ENCODE assay signal across 1 cellular context in the genomic region with DNA sequence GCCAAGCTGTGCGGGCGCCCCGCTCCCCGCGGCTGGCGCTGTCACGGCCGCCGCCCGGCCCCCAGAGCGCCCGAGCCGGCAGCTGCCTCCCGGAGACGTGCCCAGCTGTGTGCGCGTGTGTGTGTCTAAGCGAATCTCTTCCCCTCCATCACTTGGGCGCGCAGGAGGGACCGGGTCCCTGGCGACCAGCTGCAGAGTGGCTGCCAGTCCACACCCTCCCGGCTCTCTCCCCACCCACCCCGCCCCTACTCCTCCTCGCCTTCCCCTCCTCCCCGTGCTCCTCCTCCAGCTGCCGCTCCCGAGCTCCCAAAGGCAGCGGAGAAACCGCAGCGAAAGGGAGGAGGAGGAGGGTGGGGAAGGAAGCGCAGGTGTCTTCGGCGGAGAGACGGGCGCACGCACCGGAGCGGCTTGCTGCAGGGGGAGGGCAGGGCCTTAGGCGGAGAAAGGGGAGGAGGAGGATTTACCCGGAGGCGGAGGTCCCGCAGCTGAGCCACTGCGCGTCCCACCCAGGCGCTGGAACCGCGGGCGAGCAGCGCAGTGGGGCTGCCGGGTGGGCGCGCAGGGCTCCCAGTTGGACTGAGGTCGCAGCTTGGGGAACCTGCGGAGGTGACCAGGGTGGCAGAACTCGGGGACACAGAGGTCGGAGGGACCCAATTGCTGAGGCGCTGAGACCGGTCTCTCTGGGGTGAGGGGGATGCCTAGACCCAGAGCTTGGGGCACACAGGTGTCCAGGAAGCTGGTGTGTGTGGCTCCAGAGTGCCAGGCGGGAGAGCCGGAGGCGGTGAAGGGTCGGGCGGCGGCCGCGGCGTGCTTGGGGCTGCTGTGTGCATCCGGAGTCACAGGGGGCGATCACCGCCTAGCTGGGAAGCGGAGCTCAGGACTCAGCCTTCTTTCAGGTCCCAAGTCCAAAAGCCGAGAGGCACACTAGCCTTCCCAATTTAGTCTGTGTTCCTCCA.
TF ChIP-seq lines count a peak whose summit lies in the region.

Gene HS3ST5, minus strand, starts transcription at position 198 of the 956 bp plus-strand sequence. CDS start 280,178 bp downstream, outside the sequence.

TF ChIP-seq in HepG2, 621 proteins besides CTCF, POLR2A, EP300 and RAD21 (continued from another document and continues in another):
- TF ChIP-seq, protein P1, sequence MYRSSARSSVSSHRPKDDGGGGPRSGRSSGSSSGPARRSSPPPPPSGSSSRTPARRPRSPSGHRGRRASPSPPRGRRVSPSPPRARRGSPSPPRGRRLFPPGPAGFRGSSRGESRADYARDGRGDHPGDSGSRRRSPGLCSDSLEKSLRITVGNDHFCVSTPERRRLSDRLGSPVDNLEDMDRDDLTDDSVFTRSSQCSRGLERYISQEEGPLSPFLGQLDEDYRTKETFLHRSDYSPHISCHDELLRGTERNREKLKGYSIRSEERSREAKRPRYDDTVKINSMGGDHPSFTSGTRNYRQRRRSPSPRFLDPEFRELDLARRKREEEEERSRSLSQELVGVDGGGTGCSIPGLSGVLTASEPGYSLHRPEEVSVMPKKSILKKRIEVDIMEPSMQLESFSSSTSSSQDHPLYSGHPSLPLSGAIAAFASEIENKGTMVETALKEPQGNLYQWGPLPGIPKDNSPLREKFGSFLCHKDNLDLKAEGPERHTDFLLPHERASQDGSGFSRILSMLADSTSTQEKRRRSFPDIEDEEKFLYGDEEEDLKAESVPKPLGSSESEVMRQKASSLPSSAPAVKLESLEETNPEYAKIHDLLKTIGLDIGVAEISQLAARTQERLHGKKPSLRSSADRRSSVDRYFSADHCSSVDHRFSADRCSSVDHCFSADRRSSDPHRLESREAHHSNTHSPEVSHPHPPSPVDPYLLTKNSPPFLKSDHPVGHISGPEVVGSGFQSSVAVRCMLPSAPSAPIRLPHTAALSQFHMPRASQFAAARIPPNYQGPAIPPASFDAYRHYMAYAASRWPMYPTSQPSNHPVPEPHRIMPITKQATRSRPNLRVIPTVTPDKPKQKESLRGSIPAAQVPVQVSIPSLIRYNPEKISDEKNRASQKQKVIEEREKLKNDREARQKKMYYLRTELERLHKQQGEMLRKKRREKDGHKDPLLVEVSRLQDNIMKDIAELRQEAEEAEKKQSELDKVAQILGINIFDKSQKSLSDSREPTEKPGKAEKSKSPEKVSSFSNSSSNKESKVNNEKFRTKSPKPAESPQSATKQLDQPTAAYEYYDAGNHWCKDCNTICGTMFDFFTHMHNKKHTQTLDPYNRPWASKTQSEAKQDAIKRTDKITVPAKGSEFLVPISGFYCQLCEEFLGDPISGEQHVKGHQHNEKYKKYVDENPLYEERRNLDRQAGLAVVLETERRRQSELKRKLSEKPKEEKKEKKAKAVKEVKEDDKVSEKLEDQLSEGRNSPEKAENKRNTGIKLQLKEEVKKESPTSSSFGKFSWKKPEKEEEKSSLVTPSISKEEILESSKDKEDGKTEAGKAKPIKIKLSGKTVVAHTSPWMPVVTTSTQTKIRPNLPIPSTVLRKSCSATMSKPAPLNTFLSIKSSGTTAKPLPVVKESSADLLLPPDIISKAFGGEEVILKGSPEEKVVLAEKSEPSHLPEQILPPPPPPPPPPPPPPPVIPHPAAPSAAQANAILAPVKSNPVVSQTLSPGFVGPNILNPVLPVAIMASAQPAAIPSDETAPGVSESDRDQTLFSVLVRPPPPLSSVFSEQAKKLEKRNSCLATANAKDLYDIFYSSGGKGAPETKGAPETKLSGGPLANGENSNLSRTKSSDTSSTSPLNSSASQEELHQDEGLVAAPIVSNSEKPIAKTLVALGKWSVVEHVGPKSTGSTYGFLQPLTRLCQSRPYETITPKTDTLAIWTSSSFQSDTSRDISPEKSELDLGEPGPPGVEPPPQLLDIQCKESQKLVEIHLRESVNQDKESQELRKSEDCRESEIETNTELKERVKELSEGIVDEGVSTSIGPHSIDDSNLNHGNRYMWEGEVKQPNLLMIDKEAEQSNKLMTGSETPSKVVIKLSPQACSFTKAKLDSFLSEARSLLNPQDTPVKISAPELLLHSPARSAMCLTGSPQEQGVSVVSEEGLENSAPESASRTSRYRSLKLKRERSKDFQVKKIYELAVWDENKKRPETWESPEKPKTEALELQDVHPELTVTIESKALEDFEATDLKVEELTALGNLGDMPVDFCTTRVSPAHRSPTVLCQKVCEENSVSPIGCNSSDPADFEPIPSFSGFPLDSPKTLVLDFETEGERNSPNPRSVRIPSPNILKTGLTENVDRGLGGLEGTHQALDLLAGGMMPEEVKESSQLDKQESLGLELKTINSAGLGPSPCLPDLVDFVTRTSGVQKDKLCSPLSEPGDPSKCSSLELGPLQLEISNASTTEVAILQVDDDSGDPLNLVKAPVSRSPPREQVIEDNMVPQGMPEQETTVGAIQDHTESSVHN (CRISPR knock-in tag; IDR thresholded peaks at IDR 0.05) = 0 out of 2 replicates have a peak, but pooled peaks have one; percentile 32
- TF ChIP-seq ZNF414 (CRISPR knock-in tag; IDR thresholded peaks at IDR 0.05) (no peak), CCDC6 (CRISPR knock-in tag; IDR thresholded peaks at IDR 0.05) (peak; percentile 13; the same call in 1 of the 2 replicates), ZSCAN12 (CRISPR knock-in tag; IDR thresholded peaks at IDR 0.05) (no peak), ZNF879 (CRISPR knock-in tag; IDR thresholded peaks at IDR 0.05) (no peak), ZNF660 (CRISPR knock-in tag; IDR thresholded peaks at IDR 0.05; ENCODE audit: borderline replicate concordance, low read depth) (no peak), SNAPC2 (CRISPR knock-in tag; IDR thresholded peaks at IDR 0.05) (0 out of 2 replicates have a peak, but pooled peaks have one; percentile 23), SMARCE1 (IDR thresholded peaks at IDR 0.05; ENCODE audit: borderline replicate concordance) (no peak), HNF4G (IDR thresholded peaks at IDR 0.05; ENCODE audit: borderline replicate concordance, low read depth, low read length) (peak; percentile 69; the same call in 1 of the 2 replicates), HNF4G (CRISPR knock-in tag; IDR thresholded peaks at IDR 0.05; ENCODE audit: borderline replicate concordance, low read depth) (no peak), SNAI1 (CRISPR knock-in tag; IDR thresholded peaks at IDR 0.05; ENCODE audit: borderline replicate concordance) (no peak), ZNF607 (CRISPR knock-in tag; IDR thresholded peaks at IDR 0.05; ENCODE audit: borderline replicate concordance) (no peak), HNRNPLL (IDR thresholded peaks at IDR 0.05; ENCODE audit: low read depth, low read length, poor library complexity, severe bottlenecking) (peak; percentile 75), FOXM1 (CRISPR knock-in tag; IDR thresholded peaks at IDR 0.05) (no peak), ZNF335 (CRISPR knock-in tag; IDR thresholded peaks at IDR 0.05) (no peak), HNRNPUL1 (IDR thresholded peaks at IDR 0.05; ENCODE audit: low read depth, low read length) (no peak), USF2 (IDR thresholded peaks at IDR 0.05; ENCODE audit: low read depth, low read length) (no peak), USF2 (CRISPR knock-in tag; IDR thresholded peaks at IDR 0.05; ENCODE audit: borderline replicate concordance) (no peak; the same call in 1 of the 2 replicates), TERF1 (CRISPR knock-in tag; IDR thresholded peaks at IDR 0.05) (no peak), ELK4 (CRISPR knock-in tag; IDR thresholded peaks at IDR 0.05; ENCODE audit: borderline replicate concordance) (no peak), SRY (CRISPR knock-in tag; IDR thresholded peaks at IDR 0.05) (0 out of 2 replicates have a peak, but pooled peaks have one; percentile 51), KLF13 (CRISPR knock-in tag; IDR thresholded peaks at IDR 0.05) (no peak), HNRNPK (IDR thresholded peaks at IDR 0.05; ENCODE audit: low read depth, low read length, poor library complexity, severe bottlenecking) (peak; percentile 66), WIZ (CRISPR knock-in tag; IDR thresholded peaks at IDR 0.05) (no peak), GLMP (CRISPR knock-in tag; IDR thresholded peaks at IDR 0.05; ENCODE audit: borderline replicate concordance) (no peak), ZMYM2 (CRISPR knock-in tag; IDR thresholded peaks at IDR 0.05) (no peak), ZNF567 (CRISPR knock-in tag; IDR thresholded peaks at IDR 0.05; ENCODE audit: borderline replicate concordance) (no peak), EZH2 (conservative IDR thresholded peaks at IDR 0.05; ENCODE audit: low read depth, low read length) (no peak), ZMYM4 (CRISPR knock-in tag; IDR thresholded peaks at IDR 0.05) (peak; percentile 70; the same call in 1 of the 2 replicates), HDAC2 (CRISPR knock-in tag; IDR thresholded peaks at IDR 0.05) (no peak), MED8 (CRISPR knock-in tag; IDR thresholded peaks at IDR 0.05; ENCODE audit: insufficient replicate concordance) (no peak), ZNF792 (CRISPR knock-in tag; IDR thresholded peaks at IDR 0.05) (no peak)
- TF ChIP-seq, protein P2, sequence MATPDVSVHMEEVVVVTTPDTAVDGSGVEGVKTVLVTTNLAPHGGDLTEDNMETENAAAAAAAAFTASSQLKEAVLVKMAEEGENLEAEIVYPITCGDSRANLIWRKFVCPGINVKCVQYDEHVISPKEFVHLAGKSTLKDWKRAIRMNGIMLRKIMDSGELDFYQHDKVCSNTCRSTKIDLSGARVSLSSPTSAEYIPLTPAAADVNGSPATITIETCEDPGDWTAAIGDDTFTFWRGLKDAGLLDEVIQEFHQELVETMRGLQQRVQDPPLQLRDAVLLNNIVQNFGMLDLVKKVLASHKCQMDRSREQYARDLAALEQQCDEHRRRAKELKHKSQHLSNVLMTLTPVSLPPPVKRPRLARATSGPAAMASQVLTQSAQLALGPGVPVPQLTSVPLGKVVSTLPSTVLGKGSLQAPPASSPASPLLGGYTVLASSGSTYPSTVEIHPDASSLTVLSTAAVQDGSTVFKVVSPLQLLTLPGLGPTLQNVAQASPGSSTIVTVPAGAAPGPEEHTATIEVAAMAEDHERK (CRISPR knock-in tag; IDR thresholded peaks at IDR 0.05; ENCODE audit: low read depth) = no peak
